Comparison of ENCODE assay signal across 1 cellular context in the genomic region with DNA sequence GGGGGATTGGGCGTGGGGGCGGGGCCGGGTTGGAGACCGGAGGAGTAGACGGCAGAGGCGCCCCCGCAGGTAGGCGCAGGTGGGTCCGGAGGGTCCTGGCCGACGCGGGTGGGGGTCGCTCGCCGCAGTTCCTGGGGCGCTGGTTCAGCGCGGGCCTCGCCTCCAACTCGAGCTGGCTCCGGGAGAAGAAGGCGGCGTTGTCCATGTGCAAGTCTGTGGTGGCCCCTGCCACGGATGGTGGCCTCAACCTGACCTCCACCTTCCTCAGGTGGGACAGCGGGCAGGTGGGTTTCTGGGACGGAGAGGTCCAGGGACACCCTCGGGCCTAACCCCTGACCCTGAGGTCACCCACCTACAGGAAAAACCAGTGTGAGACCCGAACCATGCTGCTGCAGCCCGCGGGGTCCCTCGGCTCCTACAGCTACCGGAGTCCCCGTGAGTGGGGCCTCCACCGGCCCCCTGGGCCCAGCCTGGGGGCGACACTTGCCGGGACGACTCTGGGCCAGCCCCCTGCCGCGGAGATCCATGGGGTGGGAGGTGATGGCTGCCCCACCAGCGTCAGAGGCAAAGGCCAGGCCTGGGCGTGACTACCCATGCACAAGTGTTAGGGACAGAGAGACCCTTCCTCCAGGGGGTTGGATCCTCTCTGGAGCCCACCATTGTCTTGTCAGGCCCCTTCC.
TF ChIP-seq lines count a peak whose summit lies in the region.

No MANE protein-coding gene starts in this region.

TF ChIP-seq in HCT116, 20 proteins besides CTCF, POLR2A, EP300 and RAD21:
- no peak for TF ChIP-seq ZFX (IDR thresholded peaks at IDR 0.05)
- no peak for TF ChIP-seq TCF7L2 (IDR thresholded peaks at IDR 0.05; ENCODE audit: borderline replicate concordance, extremely low read depth, insufficient read depth, insufficient read length)
- no peak for TF ChIP-seq ELF1 (IDR thresholded peaks at IDR 0.05; ENCODE audit: borderline replicate concordance, low read depth)
- no peak for TF ChIP-seq ZNF274 (IDR thresholded peaks at IDR 0.05; ENCODE audit: low read depth, low read length)
- TF ChIP-seq JUND (IDR thresholded peaks at IDR 0.05), result no peak
- no peak for TF ChIP-seq SP1 (IDR thresholded peaks at IDR 0.05; ENCODE audit: low read depth)
- TF ChIP-seq CEBPB (IDR thresholded peaks at IDR 0.05; ENCODE audit: low read depth), result no peak
- TF ChIP-seq EZH2 (IDR thresholded peaks at IDR 0.05), result no peak
- TF ChIP-seq CBX3 (IDR thresholded peaks at IDR 0.05; ENCODE audit: low read depth), result no peak
- TF ChIP-seq EGR1 (IDR thresholded peaks at IDR 0.05; ENCODE audit: low read depth), result no peak
- TF ChIP-seq YY1 (IDR thresholded peaks at IDR 0.05; ENCODE audit: extremely low read depth, insufficient replicate concordance, low read depth, low read length), result no peak
- no peak for TF ChIP-seq POLR2AphosphoS5 (IDR thresholded peaks at IDR 0.05; ENCODE audit: low read depth, low read length)
- TF ChIP-seq, protein P1, sequence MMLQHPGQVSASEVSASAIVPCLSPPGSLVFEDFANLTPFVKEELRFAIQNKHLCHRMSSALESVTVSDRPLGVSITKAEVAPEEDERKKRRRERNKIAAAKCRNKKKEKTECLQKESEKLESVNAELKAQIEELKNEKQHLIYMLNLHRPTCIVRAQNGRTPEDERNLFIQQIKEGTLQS (IDR thresholded peaks at IDR 0.05), result no peak
